In the genomic region with DNA sequence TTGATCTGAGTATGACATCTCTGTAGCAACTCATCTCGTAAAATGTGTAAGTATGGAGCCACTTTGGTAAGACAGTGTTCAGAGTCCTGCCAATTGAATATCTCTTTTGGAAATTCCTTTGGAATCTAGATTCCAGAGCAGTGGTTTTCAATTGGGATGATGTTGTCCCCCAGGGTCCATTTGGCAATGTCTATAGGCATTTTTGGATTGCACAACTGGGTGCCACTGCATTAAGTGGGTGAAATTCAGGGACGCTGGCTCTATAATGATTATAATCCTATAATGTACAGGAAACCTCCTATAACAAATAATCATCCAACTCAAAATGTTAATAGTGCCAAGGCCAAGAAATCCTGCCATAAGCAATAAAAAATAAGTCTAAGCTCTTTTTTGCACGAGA, we compare ENCODE assay signal across 16 cellular contexts.
"Had no signal": no experiment of that assay in that cellular context is flagged by ENCODE, and none has a peak within 500 bp of the region (broad histone marks: within the 10 kb centered on the region; RNA-seq: fewer than 3 reads in every experiment).

No MANE protein-coding gene starts in this region.

- DNase-seq: cortex of kidney; effector CD4-positive, alpha-beta T cell; effector CD8-positive, alpha-beta T cell; effector memory CD4-positive, alpha-beta T cell; effector memory CD8-positive, alpha-beta T cell; esophagus squamous epithelium; gastrocnemius medialis; heart left ventricle had no signal

- H3K27me3 ChIP-seq: colonic mucosa, dorsolateral prefrontal cortex, esophagus muscularis mucosa, esophagus squamous epithelium, foreskin keratinocyte, gastrocnemius medialis, gastroesophageal sphincter had no signal

- H3K4me1 ChIP-seq: colonic mucosa, esophagus muscularis mucosa, esophagus squamous epithelium, foreskin keratinocyte, gastrocnemius medialis, gastroesophageal sphincter, heart left ventricle, heart right ventricle had no signal

- H3K4me3 ChIP-seq: colonic mucosa, coronary artery, dorsolateral prefrontal cortex, esophagus muscularis mucosa, esophagus squamous epithelium, gastrocnemius medialis, gastroesophageal sphincter, heart left ventricle, heart right ventricle had no signal

- H3K9me3 ChIP-seq: colonic mucosa, esophagus muscularis mucosa, esophagus squamous epithelium, gastrocnemius medialis, gastroesophageal sphincter, heart left ventricle, heart right ventricle had no signal

- H3K36me3 ChIP-seq: colonic mucosa, esophagus muscularis mucosa, esophagus squamous epithelium, gastrocnemius medialis, gastroesophageal sphincter, heart left ventricle, heart right ventricle had no signal

- H3K27ac ChIP-seq: colonic mucosa, coronary artery, dorsolateral prefrontal cortex, epithelial cell of prostate, esophagus muscularis mucosa, esophagus squamous epithelium, foreskin keratinocyte, gastrocnemius medialis, gastroesophageal sphincter, heart left ventricle, heart right ventricle had no signal
